1 cellular context compared by ENCODE assay signal in genomic region chr9:35311891-35312639, GRCh38.
TF ChIP-seq lines count a peak whose summit lies in the region.

No MANE protein-coding gene starts in this region.

TF ChIP-seq in A549, 52 proteins besides CTCF, POLR2A, EP300 and RAD21 (continued from another document):
- TF ChIP-seq USF2 (IDR thresholded peaks at IDR 0.05): no peak
- TF ChIP-seq CBX8 (IDR thresholded peaks at IDR 0.05): no peak
- TF ChIP-seq FOSB (CRISPR knock-in tag; IDR thresholded peaks at IDR 0.05): no peak
- TF ChIP-seq HOXA7 (CRISPR knock-in tag; IDR thresholded peaks at IDR 0.05): no peak
- no peak for TF ChIP-seq CEBPB (IDR thresholded peaks at IDR 0.05)
- TF ChIP-seq E2F6 (IDR thresholded peaks at IDR 0.05; ENCODE audit: borderline replicate concordance, low read depth): no peak
- no peak for TF ChIP-seq ATOH8 (CRISPR knock-in tag; IDR thresholded peaks at IDR 0.05; ENCODE audit: low read depth)
- TF ChIP-seq BHLHE40 (IDR thresholded peaks at IDR 0.05; ENCODE audit: low read depth, low read length): no peak
- TF ChIP-seq RARB (CRISPR knock-in tag; IDR thresholded peaks at IDR 0.05): no peak
